9 cellular contexts compared by ENCODE assay signal in genomic region chr7:22576941-22577927, GRCh38.
DNase-seq lines count a peak whose midpoint lies in the region; ATAC-seq and TF ChIP-seq lines count a peak whose summit lies in the region.
"Had no signal": no experiment of that assay in that cellular context is flagged by ENCODE, and none has a peak within 500 bp of the region (broad histone marks: within the 10 kb centered on the region; RNA-seq: fewer than 3 reads in every experiment).

No MANE protein-coding gene starts in this region.

- H3K4me3 ChIP-seq in AG04449 (ENCODE audit: low read depth, low read length), result no peak overlapping the region
- no peak overlapping the region for H3K4me3 ChIP-seq in epithelial cell of esophagus (ENCODE audit: low read length)
- no peak overlapping the region for H3K4me3 ChIP-seq in muscle layer of duodenum (ENCODE audit: low read depth in 1 of 2, low read length in 2 of 2)

- H3K4me3 Mint-ChIP-seq in activated naive CD8-positive, alpha-beta T cell treated with anti-CD3 and anti-CD28 coated beads for 36 hours, result no peak overlapping the region
- H3K4me3 Mint-ChIP-seq: endodermal cell had no signal

- CTCF ChIA-PET in AG04449 (lab: Yijun Ruan, JAX), result interaction anchor here (0.6 to 3.2 kb wide), 12 partner anchors 9 to 478 kb away, joined by 3 to 14 read pairs (median 5); partner anchors contain the start of gene IL6

- H3K9me3 ChIP-seq in muscle layer of duodenum (ENCODE audit: control insufficient read depth in 1 of 2, low read length in 2 of 2), result no peaks in the 10 kb centered on the region

- POLR2A ChIA-PET in AG04449 (lab: Yijun Ruan, JAX), result interaction anchor here (1.0 to 2.3 kb wide), 7 partner anchors 9 to 150 kb away, joined by 3 to 14 read pairs (median 6); partner anchors contain the start of gene IL6

- H3K9me3 Mint-ChIP-seq in activated naive CD8-positive, alpha-beta T cell treated with anti-CD3 and anti-CD28 coated beads for 36 hours, result no peaks in the 10 kb centered on the region
- H3K9me3 Mint-ChIP-seq: endodermal cell had no signal

- no peak for ATAC-seq in HG02884 (IDR thresholded peaks at IDR 0.05; ENCODE audit: unreplicated experiment)

- no peaks in the 10 kb centered on the region for H3K27me3 ChIP-seq in muscle layer of duodenum (ENCODE audit: low read depth, low read length)

- peak; percentile 98 for DNase-seq in AG04449 (ENCODE audit: low read depth, low spot score)
- DNase-seq in NCI-H226, result peak; percentile 100
- peak; percentile 91 for DNase-seq in epithelial cell of esophagus (ENCODE audit: low read depth)
- no peak for DNase-seq in cortex of kidney (lab: John Stamatoyannopoulos, UW)
- DNase-seq in activated naive CD8-positive, alpha-beta T cell treated with anti-CD3 and anti-CD28 coated beads for 36 hours, result no peak
- DNase-seq in NCI-H774 (lab: John Stamatoyannopoulos, UW), result no peak
- DNase-seq: endodermal cell had no signal

- H3K27ac Mint-ChIP-seq in activated naive CD8-positive, alpha-beta T cell treated with anti-CD3 and anti-CD28 coated beads for 36 hours, result no peak overlapping the region
- H3K27ac Mint-ChIP-seq: endodermal cell had no signal

- peaks cover 0 to 10% of the 10 kb centered on the region in 2 donors for H3K4me1 ChIP-seq in muscle layer of duodenum (ENCODE audit: control insufficient read depth in 1 of 2, insufficient read depth in 2 of 2, low read length in 2 of 2)

- peaks cover 6% of the 10 kb centered on the region for H3K4me1 Mint-ChIP-seq in activated naive CD8-positive, alpha-beta T cell treated with anti-CD3 and anti-CD28 coated beads for 36 hours

- H3K27me3 Mint-ChIP-seq in activated naive CD8-positive, alpha-beta T cell treated with anti-CD3 and anti-CD28 coated beads for 36 hours, result peaks cover 47% of the 10 kb centered on the region

- peaks cover 2% of the 10 kb centered on the region for H3K36me3 Mint-ChIP-seq in activated naive CD8-positive, alpha-beta T cell treated with anti-CD3 and anti-CD28 coated beads for 36 hours

- no peak for TF ChIP-seq CTCF in AG04449 (IDR thresholded peaks at IDR 0.05; ENCODE audit: insufficient read depth, low read length, missing control alignments)
- TF ChIP-seq CTCF in epithelial cell of esophagus (IDR thresholded peaks at IDR 0.05; ENCODE audit: insufficient read depth, low read depth, low read length, missing control alignments), result no peak

- H3K36me3 ChIP-seq in muscle layer of duodenum (ENCODE audit: control insufficient read depth in 1 of 2, insufficient read depth in 2 of 2, low read length in 2 of 2), result no peaks in the 10 kb centered on the region

- peak overlapping the region; percentile 16 for H3K27ac ChIP-seq in muscle layer of duodenum (ENCODE audit: low read length)

Comparison
In these comparisons a context has a peak if more than half of its experiments do, and no peak if none do; other contexts are left out.
1. DNase-seq: peak in AG04449 (single experiment), NCI-H226 (single experiment) and epithelial cell of esophagus (single experiment); none in cortex of kidney (single experiment), activated naive CD8-positive, alpha-beta T cell treated with anti-CD3 and anti-CD28 coated beads for 36 hours (single experiment) and NCI-H774 (single experiment).